Comparison of ENCODE assay signal across 7 cellular contexts in genomic region chr9:113111065-113111951, GRCh38. TPM values are rescaled to one million over a fixed set of nuclear protein-coding genes. Genes with fewer than 3 reads are reported as not detected.
A peak's percentile ranks its signal among the peaks of the same experiment; 100 is the strongest.
DNase-seq lines count a peak whose midpoint lies in the region; ATAC-seq, FAIRE-seq and TF ChIP-seq lines count a peak whose summit lies in the region.
"Not testable (repeated sequence)": the region's sequence is repeated elsewhere in the genome, so short reads cannot be mapped to it uniquely, and the experiment has no call there.

No MANE protein-coding gene starts in this region.

- not testable (repeated sequence) for TF ChIP-seq POLR2A in GM12891 (IDR thresholded peaks at IDR 0.05; ENCODE audit: low read depth, low read length)

- not testable (repeated sequence) for H3K27me3 Mint-ChIP-seq in brain; osteocyte (ENCODE audit: unreplicated experiment)

- H3K9me3 Mint-ChIP-seq in brain; osteocyte (ENCODE audit: unreplicated experiment): not testable (repeated sequence)

- H3K27me3 ChIP-seq in right atrium auricular region: not testable (repeated sequence)

- H3K4me3 Mint-ChIP-seq in brain; osteocyte (ENCODE audit: unreplicated experiment): not testable (repeated sequence)

- not testable (repeated sequence) for H3K4me1 ChIP-seq in right atrium auricular region

- H3K27ac Mint-ChIP-seq in brain; osteocyte (ENCODE audit: unreplicated experiment): not testable (repeated sequence)

- not testable (repeated sequence) for H3K9me3 ChIP-seq in right atrium auricular region

- H3K4me3 ChIP-seq in right atrium auricular region: not testable (repeated sequence)

- not testable (repeated sequence) for H3K36me3 Mint-ChIP-seq in brain; osteocyte (ENCODE audit: unreplicated experiment)

- not testable (repeated sequence) for H3K4me1 Mint-ChIP-seq in brain; osteocyte (ENCODE audit: unreplicated experiment)

- H3K36me3 ChIP-seq in right atrium auricular region: not testable (repeated sequence)

- not testable (repeated sequence) for H3K27ac ChIP-seq in right atrium auricular region

- peak; percentile 18 for DNase-seq in GM12891 (ENCODE audit: insufficient read length, low spot score)
- DNase-seq in RPMI7951 (ENCODE audit: low read depth): peak; percentile 16
- DNase-seq in right atrium auricular region (ENCODE audit: low spot score); osteocyte (ENCODE audit: extremely low spot score, unreplicated experiment): not testable (repeated sequence)

- peak; percentile 74 for FAIRE-seq in GM12891 (lab: Jason Lieb, UNC)

- TF ChIP-seq CTCF in brain (conservative IDR thresholded peaks at IDR 0.05) (peak; percentile 48 to 53), right atrium auricular region (IDR thresholded peaks at IDR 0.05) (peak; percentile 39 to 59), osteocyte (IDR thresholded peaks at IDR 0.05) (peak; percentile 44)

- ATAC-seq in GM21717 (IDR thresholded peaks at IDR 0.05; ENCODE audit: unreplicated experiment): peak; percentile 48
- ATAC-seq in HG03432 (IDR thresholded peaks at IDR 0.05; ENCODE audit: unreplicated experiment): peak; percentile 75

RNA-seq across cellular contexts. Expression of gene SLC31A2, which starts 39.5 kb away (rescaled TPM):
- polyA plus RNA-seq in GM12891 (2012; ENCODE audit: low read depth, missing spikeins): 0.94 TPM
- 11.4 and 13.3 TPM in 2 replicates for total RNA-seq in RPMI7951 (2014; rRNA removed; shearing (Covaris generic))
- polyA plus RNA-seq in brain (ENCODE audit: insufficient read depth, low read depth, low replicate concordance): 35.5 TPM
- total RNA-seq in right atrium auricular region (10 to 100 TPM in 1 of 2 donors, 1 to 10 TPM in 1; 9.5 to 19.5 TPM), osteocyte (3.3 and 3.9 TPM in 2 replicates)

RNA-seq across cellular contexts. Expression of gene ZFP37, which starts 54.8 kb away (rescaled TPM):
- polyA plus RNA-seq in GM12891 (2012; ENCODE audit: low read depth, missing spikeins): 0.71 TPM
- 5.1 and 6.0 TPM in 2 replicates for total RNA-seq in RPMI7951 (2014; rRNA removed; shearing (Covaris generic))
- 2.1 TPM for polyA plus RNA-seq in brain (ENCODE audit: insufficient read depth, low read depth, low replicate concordance)
- total RNA-seq in right atrium auricular region (1 to 10 TPM; 1.0 to 2.2 TPM), osteocyte (5.9 and 7.0 TPM in 2 replicates)
